In the genomic region with DNA sequence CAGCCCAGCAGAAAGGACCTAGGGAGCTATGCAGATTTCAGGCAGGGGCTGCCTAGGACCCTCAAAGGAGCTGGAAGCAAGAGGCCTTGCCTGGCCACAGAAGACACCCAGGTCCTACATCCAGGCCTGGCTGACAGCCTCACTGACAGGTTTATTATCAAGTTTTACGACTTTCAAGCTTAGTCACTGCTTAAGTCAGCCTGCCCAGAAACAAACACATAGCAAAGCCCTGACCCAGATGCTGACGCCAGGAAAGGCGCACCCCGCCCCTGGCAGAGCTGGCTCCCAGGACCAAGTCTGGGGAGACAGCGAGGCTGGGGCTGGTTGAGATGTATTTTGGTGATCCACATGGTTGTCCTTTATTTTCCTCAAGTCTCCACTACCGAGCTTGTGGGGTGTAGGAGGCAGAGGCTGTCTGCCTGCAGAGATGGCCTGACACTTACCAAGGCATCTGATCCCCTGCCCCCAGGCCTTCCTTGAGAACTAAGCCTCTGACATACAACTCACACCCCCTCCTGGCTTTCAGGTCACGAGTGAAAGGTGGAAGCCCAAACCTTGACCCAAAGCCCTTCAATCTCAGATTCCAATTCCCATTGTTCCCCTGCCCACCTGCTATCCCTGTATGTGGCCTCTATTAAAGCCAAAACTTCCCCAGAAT, we compare ENCODE assay signal across 11 cellular contexts.
DNase-seq lines count a peak whose midpoint lies in the region; ATAC-seq, FAIRE-seq and TF ChIP-seq lines count a peak whose summit lies in the region.
"Had no signal": no experiment of that assay in that cellular context is flagged by ENCODE, and none has a peak within 500 bp of the region (broad histone marks: within the 10 kb centered on the region; RNA-seq: fewer than 3 reads in every experiment).

No MANE protein-coding gene starts in this region.

- TF ChIP-seq CTCF in A549 (IDR thresholded peaks at IDR 0.05) (no peak), K562 (IDR thresholded peaks at IDR 0.05 in 2 of 3, conservative IDR thresholded peaks at IDR 0.05 in 1 of 3; ENCODE audit: insufficient read depth in 2 of 3, low read depth in 1 of 3, low read length in 3 of 3) (no peak)

- H2BK12ac ChIP-seq in mesenchymal stem cell (ENCODE audit: low read length in 2 of 2) = peak overlapping the region in 1 of 2 experiments; percentile 37

- WGBS in A549 (ENCODE audit: missing lambda C conversion rate) = 5% methylated on average over 7 of the region's 7 CpGs
- WGBS in K562 (ENCODE audit: insufficient coverage, low coverage, missing lambda C conversion rate) = 6% methylated on average over 6 of the region's 7 CpGs
- WGBS in mesenchymal stem cell = 5% methylated on average over 6 of the region's 7 CpGs

- H3K4me2 ChIP-seq in A549 (peak overlapping the region; percentile 45), K562 (ENCODE audit: insufficient read depth, low read length) (no peak overlapping the region), mesenchymal stem cell (ENCODE audit: low read length, poor library complexity, severe bottlenecking) (peak overlapping the region; percentile 48)

- no peak for FAIRE-seq in A549 (lab: Jason Lieb, UNC)
- no peak for FAIRE-seq in HTR-8/SVneo (lab: Jason Lieb, UNC)
- no peak for FAIRE-seq in K562 (lab: Jason Lieb, UNC)

- in situ Hi-C loops in K562 (cut with MboI) = no loop called here

- no peaks in the 10 kb centered on the region for H3K36me3 Mint-ChIP-seq in activated CD4-positive, alpha-beta T cell treated with anti-CD3 and anti-CD28 coated beads, Interleukin-2, amount 10 ng/mL, durations not matched to agents 7 days and 5 days (ENCODE audit: low read depth)
- H3K36me3 Mint-ChIP-seq: activated naive CD8-positive, alpha-beta T cell; CD4-positive, CD25-positive, alpha-beta regulatory T cell had no signal

- H2BK15ac ChIP-seq in mesenchymal stem cell (ENCODE audit: low read depth, poor library complexity, severe bottlenecking) = no peak overlapping the region

- H4K8ac ChIP-seq in mesenchymal stem cell (ENCODE audit: low read length) = peak overlapping the region; percentile 12

- no peaks in the 10 kb centered on the region for H3K79me2 ChIP-seq in K562 (ENCODE audit: control insufficient read depth, insufficient read depth, low read length)

- no peaks in the 10 kb centered on the region for H3K9me1 ChIP-seq in K562 (ENCODE audit: control insufficient read depth, insufficient read depth, low read length)

- no peaks in the 10 kb centered on the region for H4K20me1 ChIP-seq in K562 (replicated peaks; ENCODE audit: control insufficient read depth, insufficient read depth, low read length)

- no peak overlapping the region for H3K14ac ChIP-seq in mesenchymal stem cell (ENCODE audit: low read length in 2 of 2)

- CTCF ChIA-PET in A549 (lab: Yijun Ruan, JAX) (interaction anchor here (0.9 to 3.7 kb wide), 7 partner anchors 9 to 781 kb away, joined by 3 to 22 read pairs (median 5); no protein-coding TSS in a partner anchor), K562 (lab: Yijun Ruan, JAX; ENCODE audit: low intra/inter-chr PET ratio) (no interaction called here)
- CTCF ChIA-PET in activated CD4-positive, alpha-beta T cell treated with anti-CD3 and anti-CD28 coated beads, Interleukin-2, amount 10 ng/mL, durations not matched to agents 7 days and 5 days (lab: Charles Lee) = interaction anchor here (0.9 kb wide), 1 partner anchor 212 kb away, joined by 3 read pairs; no protein-coding TSS in a partner anchor

- no peaks in the 10 kb centered on the region for H3K4me1 Mint-ChIP-seq in activated CD4-positive, alpha-beta T cell treated with anti-CD3 and anti-CD28 coated beads, Interleukin-2, amount 10 ng/mL, durations not matched to agents 7 days and 5 days
- H3K4me1 Mint-ChIP-seq: CD4-positive, CD25-positive, alpha-beta regulatory T cell had no signal

- H3K9me3 ChIP-seq in A549 (peaks cover 8% of the 10 kb centered on the region; the same call in 2 of the 3 replicates), K562 (replicated peaks; ENCODE audit: control insufficient read depth, insufficient read depth, low read depth, low read length) (peaks cover 5% of the 10 kb centered on the region; the same call in 1 of the 2 replicates), mesenchymal stem cell (ENCODE audit: control insufficient read depth, low read length) (peaks cover 6% of the 10 kb centered on the region)

- peak overlapping the region in 1 of 2 experiments; percentile 11 for H3K18ac ChIP-seq in mesenchymal stem cell (ENCODE audit: low read depth in 1 of 2, low read length in 2 of 2)

- TF ChIP-seq RAD21 in A549 (conservative IDR thresholded peaks at IDR 0.05 in 1 of 2, IDR thresholded peaks at IDR 0.05 in 1 of 2) (no peak), K562 (CRISPR knock-in tag; conservative IDR thresholded peaks at IDR 0.05 in 1 of 2, IDR thresholded peaks at IDR 0.05 in 1 of 2) (no peak)

- no peaks in the 10 kb centered on the region for H3K36me3 ChIP-seq in K562 (ENCODE audit: control insufficient read depth, insufficient read depth, low read length)
- H3K36me3 ChIP-seq in mesenchymal stem cell (ENCODE audit: control insufficient read depth in 1 of 2, insufficient read depth in 2 of 2, low read depth in 1 of 2, low read length in 2 of 2) = no peaks in the 10 kb centered on the region

- peak overlapping the region; percentile 89 for H2AK5ac ChIP-seq in mesenchymal stem cell (ENCODE audit: low read length, severe bottlenecking)

- peaks cover 0 to 30% of the 10 kb centered on the region in 2 experiments; a peak in 2 of 5 replicates for H3K27me3 ChIP-seq in K562 (ENCODE audit: control insufficient read depth in 2 of 2, insufficient read depth in 2 of 2, low read length in 2 of 2)
- peaks cover 0 to 12% of the 10 kb centered on the region in 2 experiments for H3K27me3 ChIP-seq in mesenchymal stem cell (ENCODE audit: control insufficient read depth in 1 of 2, insufficient read depth in 1 of 2, low read length in 2 of 2)

- ATAC-seq in A549 (peak; percentile 91 to 94), K562 (peak; percentile 76), GM21619 (IDR thresholded peaks at IDR 0.05; ENCODE audit: unreplicated experiment) (no peak), HG02623 (IDR thresholded peaks at IDR 0.05; ENCODE audit: unreplicated experiment) (no peak), HG03159 (IDR thresholded peaks at IDR 0.05; ENCODE audit: unreplicated experiment) (no peak)
- ATAC-seq: SK-N-SH treated with all-trans-retinoic acid at 6 μM for 48 hours had no signal

- H3K23ac ChIP-seq in mesenchymal stem cell (ENCODE audit: low read length in 2 of 2) = no peak overlapping the region

- BruUV-seq in K562 (replicated peaks; lab: Mats Ljungman, UMichigan) = no TSS peak

- POLR2A ChIA-PET in A549 (lab: Yijun Ruan, JAX) (interaction anchor here (0.7 to 1.1 kb wide), 2 partner anchors 19 to 245 kb away, joined by 3 to 4 read pairs; no protein-coding TSS in a partner anchor), K562 (lab: Yijun Ruan, JAX) (interaction anchor here (0.6 kb wide), 3 partner anchors 42 to 107 kb away, joined by 3 read pairs; no protein-coding TSS in a partner anchor)
- POLR2A ChIA-PET in activated CD4-positive, alpha-beta T cell treated with anti-CD3 and anti-CD28 coated beads, Interleukin-2, amount 10 ng/mL, durations not matched to agents 7 days and 5 days (lab: Charles Lee) = no interaction called here

- TF ChIP-seq POLR2A in A549 (IDR thresholded peaks at IDR 0.05; ENCODE audit: low read length) (no peak), K562 (conservative IDR thresholded peaks at IDR 0.05) (no peak)

- H2BK5ac ChIP-seq in mesenchymal stem cell (ENCODE audit: low read depth, low read length, poor library complexity, severe bottlenecking) = peak overlapping the region; percentile 34

- no peaks in the 10 kb centered on the region for H3K79me1 ChIP-seq in mesenchymal stem cell (replicated peaks; ENCODE audit: low read length, poor library complexity, severe bottlenecking)

- no peak overlapping the region for H2BK120ac ChIP-seq in mesenchymal stem cell (ENCODE audit: low read depth, low read length)

- H3K9ac ChIP-seq in K562 (ENCODE audit: insufficient read depth in 1 of 2, low read depth in 2 of 2, low read length in 2 of 2) (no peak overlapping the region), mesenchymal stem cell (ENCODE audit: low read length) (peak overlapping the region; percentile 90)

- TF ChIP-seq EP300 in A549 (IDR thresholded peaks at IDR 0.05) (no peak), K562 (IDR thresholded peaks at IDR 0.05; ENCODE audit: low read length) (no peak)

- peaks cover 2% of the 10 kb centered on the region for H3K9me3 Mint-ChIP-seq in activated CD4-positive, alpha-beta T cell treated with anti-CD3 and anti-CD28 coated beads, Interleukin-2, amount 10 ng/mL, durations not matched to agents 7 days and 5 days

- DNase-seq in A549 (ENCODE audit: low read depth in 1 of 2, low spot score in 1 of 2) = peak; percentile 62 to 77
- peak; percentile 77 for DNase-seq in HTR-8/SVneo (ENCODE audit: insufficient read length, low spot score)
- no peak for DNase-seq in K562 (ENCODE audit: extremely low read depth in 1 of 4, low spot score in 3 of 4)
- DNase-seq in mesenchymal stem cell = peak; percentile 92
- DNase-seq in activated CD4-positive, alpha-beta T cell treated with anti-CD3 and anti-CD28 coated beads, Interleukin-2, amount 10 ng/mL, durations not matched to agents 7 days and 5 days = no peak
- DNase-seq: CD4-positive, CD25-positive, alpha-beta regulatory T cell had no signal

- no peak overlapping the region for H3K4me3 ChIP-seq in A549
- H3K4me3 ChIP-seq in K562 = no peak overlapping the region
- H3K4me3 ChIP-seq in mesenchymal stem cell (ENCODE audit: insufficient read depth in 1 of 2, low read depth in 1 of 2, low read length in 2 of 2) = peak overlapping the region in 1 of 2 experiments; percentile 27

- H3K4me3 Mint-ChIP-seq in activated CD4-positive, alpha-beta T cell treated with anti-CD3 and anti-CD28 coated beads, Interleukin-2, amount 10 ng/mL, durations not matched to agents 7 days and 5 days = no peak overlapping the region
- H3K4me3 Mint-ChIP-seq: activated naive CD8-positive, alpha-beta T cell; CD4-positive, CD25-positive, alpha-beta regulatory T cell had no signal

- H2AFZ ChIP-seq in K562 (ENCODE audit: low read depth, low read length) (no peak overlapping the region), mesenchymal stem cell (ENCODE audit: low read depth, low read length) (no peak overlapping the region)

- H3K27ac ChIP-seq in A549 (peak overlapping the region in 1 of 2 experiments; percentile 82; a peak in 3 of 6 replicates), K562 (ENCODE audit: extremely low read depth, low read depth, low read length) (no peak overlapping the region), mesenchymal stem cell (ENCODE audit: low read length, poor library complexity, severe bottlenecking) (peak overlapping the region; percentile 89)

- peaks cover 32% of the 10 kb centered on the region for H3K4me1 ChIP-seq in A549
- peaks cover 0 to 6% of the 10 kb centered on the region in 2 experiments; a peak in 3 of 5 replicates for H3K4me1 ChIP-seq in K562 (replicated peaks in 1 of 2; ENCODE audit: control insufficient read depth in 2 of 2, insufficient read depth in 2 of 2, low read length in 2 of 2)
- H3K4me1 ChIP-seq in mesenchymal stem cell (ENCODE audit: control insufficient read depth, insufficient read depth, low read depth, low read length) = peaks cover 18% of the 10 kb centered on the region

- peak overlapping the region; percentile 19 for H4K91ac ChIP-seq in mesenchymal stem cell (ENCODE audit: low read length)

- H3K27me3 Mint-ChIP-seq in activated CD4-positive, alpha-beta T cell treated with anti-CD3 and anti-CD28 coated beads, Interleukin-2, amount 10 ng/mL, durations not matched to agents 7 days and 5 days = peaks cover 4% of the 10 kb centered on the region
- H3K27me3 Mint-ChIP-seq: CD4-positive, CD25-positive, alpha-beta regulatory T cell had no signal

- intact Hi-C loops in K562 (cut with micrococcal nuclease) = no loop called here

- H3K27ac Mint-ChIP-seq in activated CD4-positive, alpha-beta T cell treated with anti-CD3 and anti-CD28 coated beads, Interleukin-2, amount 10 ng/mL, durations not matched to agents 7 days and 5 days = no peak overlapping the region
- H3K27ac Mint-ChIP-seq: activated naive CD8-positive, alpha-beta T cell had no signal

- no peak overlapping the region for H3K4ac ChIP-seq in mesenchymal stem cell (ENCODE audit: low read depth in 1 of 2, low read length in 2 of 2)

Comparison
In these comparisons a context has a peak if more than half of its experiments do, and no peak if none do; other contexts are left out.
1. ATAC-seq: peak in A549 (2 of 2) and K562 (single experiment); none in GM21619 (single experiment), HG02623 (single experiment) and HG03159 (single experiment).
2. DNase-seq: peak in A549 (2 of 2), HTR-8/SVneo (single experiment) and mesenchymal stem cell (single experiment); none in K562 (0 of 4) and activated CD4-positive, alpha-beta T cell treated with anti-CD3 and anti-CD28 coated beads, Interleukin-2, amount 10 ng/mL, durations not matched to agents 7 days and 5 days (single experiment).